31 cellular contexts compared by ENCODE assay signal in the genomic region with DNA sequence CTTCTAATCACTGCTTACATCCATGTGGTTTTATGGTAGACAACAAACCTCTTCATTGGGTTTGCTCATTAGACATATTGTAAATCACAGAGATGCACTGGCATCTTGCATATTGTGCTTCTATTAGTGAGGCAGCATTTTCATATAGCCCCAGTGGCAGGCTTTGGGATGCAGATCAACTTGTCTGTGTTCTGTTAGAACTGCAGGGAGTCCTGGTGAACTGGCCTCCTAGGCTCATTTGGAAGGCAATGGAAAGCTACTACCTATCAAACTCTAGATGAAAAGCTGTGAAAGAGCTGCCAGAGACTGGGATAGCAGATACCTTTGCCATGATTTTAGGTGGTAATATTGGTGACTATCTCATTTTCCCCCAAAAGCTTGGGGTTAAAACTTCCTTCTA.
"Had no signal": no experiment of that assay in that cellular context is flagged by ENCODE, and none has a peak within 500 bp of the region (broad histone marks: within the 10 kb centered on the region; RNA-seq: fewer than 3 reads in every experiment).

No MANE protein-coding gene starts in this region.

- H3K27ac Mint-ChIP-seq: activated CD4-positive, alpha-beta memory T cell treated with anti-CD3 and anti-CD28 coated beads, Interleukin-2, amount 10 ng/mL, durations not matched to agents 7 days and 5 days; activated T-cell treated with anti-CD3 and anti-CD28 coated beads, Interleukin-2, amount 50 U/mL, for 24 hours; dendritic cell treated with granulocyte-macrophage colony-stimulating factor and Interleukin-4, amounts not matched to agents 40 ng/mL and 50 ng/mL, for 4 days; mesothelial cell of epicardium; nephron progenitor cell; stimulated activated naive B cell treated with anti-CD40 and anti-IgM and Interleukin-4, amounts not matched to agents 10 μg/mL and 1 μg/mL and 100 μg/mL, for 72 hours; T-helper 1 cell treated with Interleukin-12 subunit alpha and Interleukin-12 subunit beta and Interleukin-4 antibody, amounts not matched to agents 30 μg/mL and 1 μg/mL, for 36 hours had no signal

- H3K36me3 Mint-ChIP-seq: mesothelial cell of epicardium; naive B cell; stimulated activated naive B cell treated with anti-CD40 and anti-IgM and Interleukin-4, amounts not matched to agents 10 μg/mL and 1 μg/mL and 100 μg/mL, for 72 hours had no signal

- H3K4me3 ChIP-seq: breast epithelium, esophagus muscularis mucosa, pancreas, right atrium auricular region, stomach, tibial artery, upper lobe of right lung had no signal

- H3K9me3 ChIP-seq: breast epithelium, esophagus muscularis mucosa, pancreas, right atrium auricular region, tibial artery, upper lobe of right lung had no signal

- H3K4me1 Mint-ChIP-seq: activated CD4-positive, alpha-beta memory T cell treated with anti-CD3 and anti-CD28 coated beads, Interleukin-2, amount 10 ng/mL, durations not matched to agents 7 days and 5 days; central memory CD8-positive, alpha-beta T cell; mesothelial cell of epicardium; naive B cell; nephron progenitor cell; stimulated activated naive B cell treated with anti-CD40 and anti-IgM and Interleukin-4, amounts not matched to agents 10 μg/mL and 1 μg/mL and 100 μg/mL, for 72 hours had no signal

- H3K27me3 ChIP-seq: breast epithelium, esophagus muscularis mucosa, foreskin keratinocyte, pancreas, right atrium auricular region, stomach, tibial artery, upper lobe of right lung had no signal

- H3K36me3 ChIP-seq: breast epithelium, esophagus muscularis mucosa, pancreas, right atrium auricular region, stomach, tibial artery, upper lobe of right lung had no signal

- H3K4me3 Mint-ChIP-seq: activated CD4-positive, alpha-beta memory T cell treated with anti-CD3 and anti-CD28 coated beads, Interleukin-2, amount 10 ng/mL, durations not matched to agents 7 days and 5 days; activated T-cell treated with anti-CD3 and anti-CD28 coated beads, Interleukin-2, amount 50 U/mL, for 24 hours; central memory CD8-positive, alpha-beta T cell; dendritic cell treated with granulocyte-macrophage colony-stimulating factor and Interleukin-4, amounts not matched to agents 40 ng/mL and 50 ng/mL, for 4 days; mesothelial cell of epicardium; naive B cell; nephron progenitor cell; stimulated activated naive B cell treated with anti-CD40 and anti-IgM and Interleukin-4, amounts not matched to agents 10 μg/mL and 1 μg/mL and 100 μg/mL, for 72 hours; T-helper 1 cell treated with Interleukin-12 subunit alpha and Interleukin-12 subunit beta and Interleukin-4 antibody, amounts not matched to agents 30 μg/mL and 1 μg/mL, for 36 hours had no signal

- DNase-seq: activated CD4-positive, alpha-beta memory T cell treated with anti-CD3 and anti-CD28 coated beads, Interleukin-2, amount 10 ng/mL, durations not matched to agents 7 days and 5 days; activated CD4-positive, alpha-beta T cell treated with anti-CD3 and anti-CD28 coated beads for 48 hours; activated CD8-positive, alpha-beta memory T cell treated with anti-CD3 and anti-CD28 coated beads, Interleukin-2, amount 50 U/mL, for 48 hours; activated gamma-delta T cell treated with Interleukin-2 at 50 U/mL for 16 hours; activated naive CD4-positive, alpha-beta T cell treated with anti-CD3 and anti-CD28 coated beads, Interleukin-2, amount 50 U/mL, for 16 hours; activated T-cell treated with anti-CD3 and anti-CD28 coated beads, Interleukin-2, amount 50 U/mL, for 24 hours; amniotic stem cell; foreskin keratinocyte; left cardiac atrium; left ventricle myocardium superior; naive B cell; nephron progenitor cell; nucleus accumbens; pancreas; stimulated activated CD4-positive, alpha-beta T cell treated with anti-CD3 and anti-CD28 coated beads, Interleukin-15, amount 100 ng/mL, for 24 hours; stimulated activated CD4-positive, alpha-beta T cell treated with anti-CD3 and anti-CD28 coated beads, Interleukin-2, amount 100 ng/mL, for 24 hours; stimulated activated naive B cell treated with anti-CD40 and anti-IgM and Interleukin-4, amounts not matched to agents 10 μg/mL and 1 μg/mL and 100 μg/mL, for 72 hours; stomach; SW 1271; T-helper 9 cell; tibial artery; upper lobe of right lung had no signal

- H3K4me1 ChIP-seq: breast epithelium, esophagus muscularis mucosa, foreskin keratinocyte, pancreas, right atrium auricular region, stomach, tibial artery, upper lobe of right lung had no signal

- H3K27me3 Mint-ChIP-seq: activated CD4-positive, alpha-beta memory T cell treated with anti-CD3 and anti-CD28 coated beads, Interleukin-2, amount 10 ng/mL, durations not matched to agents 7 days and 5 days; activated T-cell treated with anti-CD3 and anti-CD28 coated beads, Interleukin-2, amount 50 U/mL, for 24 hours; central memory CD8-positive, alpha-beta T cell; dendritic cell treated with granulocyte-macrophage colony-stimulating factor and Interleukin-4, amounts not matched to agents 40 ng/mL and 50 ng/mL, for 4 days; naive B cell; stimulated activated naive B cell treated with anti-CD40 and anti-IgM and Interleukin-4, amounts not matched to agents 10 μg/mL and 1 μg/mL and 100 μg/mL, for 72 hours had no signal

- ATAC-seq: activated CD4-positive, CD25-positive, alpha-beta regulatory T cell treated with anti-CD3 and anti-CD28 coated beads, Interleukin-2, amount 50 U/mL, for 24 hours; foreskin keratinocyte; left cardiac atrium; left ventricle myocardium superior; pancreas; stimulated activated naive B cell treated with anti-CD40 and anti-IgM and Interleukin-4, amounts not matched to agents 10 μg/mL and 1 μg/mL and 100 μg/mL, for 72 hours; upper lobe of right lung had no signal

- H3K27ac ChIP-seq: breast epithelium, esophagus muscularis mucosa, foreskin keratinocyte, pancreas, right atrium auricular region, stomach, tibial artery, upper lobe of right lung, VCaP had no signal

- H3K9me3 Mint-ChIP-seq: activated CD4-positive, alpha-beta memory T cell treated with anti-CD3 and anti-CD28 coated beads, Interleukin-2, amount 10 ng/mL, durations not matched to agents 7 days and 5 days; activated T-cell treated with anti-CD3 and anti-CD28 coated beads, Interleukin-2, amount 50 U/mL, for 24 hours; central memory CD8-positive, alpha-beta T cell; mesothelial cell of epicardium; nephron progenitor cell; stimulated activated naive B cell treated with anti-CD40 and anti-IgM and Interleukin-4, amounts not matched to agents 10 μg/mL and 1 μg/mL and 100 μg/mL, for 72 hours; T-helper 1 cell treated with Interleukin-12 subunit alpha and Interleukin-12 subunit beta and Interleukin-4 antibody, amounts not matched to agents 30 μg/mL and 1 μg/mL, for 36 hours had no signal
